ENCODE assay signal across 8 cellular contexts in the genomic region with DNA sequence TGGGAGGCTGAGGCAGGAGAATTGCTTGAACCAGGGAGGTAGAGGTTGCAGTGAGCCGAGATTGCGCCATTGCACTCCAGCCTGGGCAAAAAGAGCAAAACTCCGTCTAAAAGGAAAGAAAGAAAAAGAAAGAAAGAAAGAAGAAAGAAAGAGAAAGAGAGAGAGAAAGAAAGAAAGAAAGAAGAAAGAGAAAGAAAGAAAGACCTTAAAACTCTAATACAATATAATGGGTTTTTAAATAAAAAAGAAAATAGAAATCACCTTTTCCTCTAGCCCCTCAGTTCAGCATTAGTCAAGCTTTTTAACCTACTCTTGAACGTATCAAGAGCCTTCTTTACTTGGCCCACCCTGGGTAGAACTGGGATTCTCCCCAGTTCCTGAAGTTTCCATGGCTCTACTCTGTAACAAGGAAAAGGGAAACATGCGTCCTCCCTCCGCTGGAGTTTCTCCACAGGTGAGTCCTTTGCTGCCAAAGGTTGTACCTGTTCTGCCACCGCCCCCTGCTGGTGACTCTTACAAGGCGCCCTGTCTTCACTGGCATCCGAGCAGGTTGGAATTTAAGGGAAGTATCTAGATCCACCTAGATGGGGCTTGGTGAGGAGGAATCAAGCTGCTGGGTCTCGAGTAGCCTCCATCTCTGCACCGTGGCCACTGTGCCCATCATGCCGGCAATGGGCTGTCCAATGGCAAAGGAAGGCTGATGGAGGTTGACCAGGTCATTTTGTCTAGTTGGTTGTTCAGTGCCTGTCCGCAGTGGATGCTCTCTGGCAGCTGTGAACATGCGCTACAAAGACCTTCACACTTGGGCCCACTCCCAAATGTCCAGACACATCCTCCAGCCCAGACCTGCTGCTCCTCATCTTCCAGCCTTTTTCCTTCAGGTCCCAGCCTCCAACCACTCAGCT. TPM values are rescaled to one million over a fixed set of nuclear protein-coding genes. Genes with fewer than 3 reads are reported as not detected.
DNase-seq lines count a peak whose midpoint lies in the region; ATAC-seq and TF ChIP-seq lines count a peak whose summit lies in the region.

No MANE protein-coding gene starts in this region.

- CTCF ChIA-PET in activated CD8-positive, alpha-beta T cell treated with anti-CD3 and anti-CD28 coated beads for 36 hours (lab: Charles Lee): interaction anchor here (0.6 to 9.6 kb wide), 49 partner anchors 10 to 314 kb away, joined by 3 to 104 read pairs (median 5); no protein-coding TSS in a partner anchor

- no peak for TF ChIP-seq EP300 in neural cell (conservative IDR thresholded peaks at IDR 0.05; ENCODE audit: poor library complexity, severe bottlenecking)

- no peaks in the 10 kb centered on the region for H3K36me3 Mint-ChIP-seq in activated CD8-positive, alpha-beta T cell treated with anti-CD3 and anti-CD28 coated beads for 36 hours (ENCODE audit: low read depth)
- H3K36me3 Mint-ChIP-seq in endodermal cell (ENCODE audit: low read depth): no peaks in the 10 kb centered on the region

- H3K4me3 Mint-ChIP-seq in activated CD8-positive, alpha-beta T cell treated with anti-CD3 and anti-CD28 coated beads for 36 hours: no peak overlapping the region
- H3K4me3 Mint-ChIP-seq in endodermal cell: no peak overlapping the region

- TF ChIP-seq RAD21 in neural cell (conservative IDR thresholded peaks at IDR 0.05): peak; percentile 69

- TF ChIP-seq CTCF in 22Rv1 (IDR thresholded peaks at IDR 0.05) (peak; percentile 94), endodermal cell (conservative IDR thresholded peaks at IDR 0.05) (peak; percentile 97), neural cell (IDR thresholded peaks at IDR 0.05; ENCODE audit: poor library complexity, severe bottlenecking) (peak; percentile 72), thoracic aorta (IDR thresholded peaks at IDR 0.05) (peak; percentile 44)
- peak; percentile 77 for TF ChIP-seq CTCF in activated CD8-positive, alpha-beta T cell treated with anti-CD3 and anti-CD28 coated beads for 36 hours (IDR thresholded peaks at IDR 0.05)

- DNase-seq in GM23248 (peak; percentile 57), NCI-H510A treated with DMSO at 0.1 percent for 48 hours (lab: John Stamatoyannopoulos, UW) (peak; percentile 94), endodermal cell (peak; percentile 98), thoracic aorta (ENCODE audit: low spot score) (no peak)
- peak; percentile 88 for DNase-seq in activated CD8-positive, alpha-beta T cell treated with anti-CD3 and anti-CD28 coated beads for 36 hours

- H3K27ac Mint-ChIP-seq in activated CD8-positive, alpha-beta T cell treated with anti-CD3 and anti-CD28 coated beads for 36 hours: no peak overlapping the region
- no peak overlapping the region for H3K27ac Mint-ChIP-seq in endodermal cell

- H3K79me2 ChIP-seq in GM23248 (ENCODE audit: insufficient read depth) (no peaks in the 10 kb centered on the region), neural cell (replicated peaks; ENCODE audit: insufficient read depth, low read length) (no peaks in the 10 kb centered on the region)

- H3K36me3 ChIP-seq in GM23248 (ENCODE audit: low read depth) (no peaks in the 10 kb centered on the region), endodermal cell (ENCODE audit: control insufficient read depth, insufficient read depth, low read length) (no peaks in the 10 kb centered on the region), neural cell (ENCODE audit: insufficient read depth, low read length) (no peaks in the 10 kb centered on the region), thoracic aorta (no peaks in the 10 kb centered on the region)

- H3K4me1 Mint-ChIP-seq in activated CD8-positive, alpha-beta T cell treated with anti-CD3 and anti-CD28 coated beads for 36 hours (ENCODE audit: low read depth): peaks cover 4% of the 10 kb centered on the region
- H3K4me1 Mint-ChIP-seq in endodermal cell: peaks cover 6% of the 10 kb centered on the region

- no peaks in the 10 kb centered on the region for H3F3A ChIP-seq in GM23248 (ENCODE audit: insufficient read depth)
- H3F3A ChIP-seq in neural cell (ENCODE audit: insufficient read depth, low read length, poor library complexity, severe bottlenecking): no peaks in the 10 kb centered on the region

- H3K27ac ChIP-seq in 22Rv1 (no peak overlapping the region), GM23248 (no peak overlapping the region), endodermal cell (ENCODE audit: low read depth, low read length) (no peak overlapping the region), neural cell (ENCODE audit: low read length) (no peak overlapping the region), thoracic aorta (no peak overlapping the region)

- H3K4me3 ChIP-seq in GM23248 (no peak overlapping the region), endodermal cell (ENCODE audit: low read length) (no peak overlapping the region), neural cell (ENCODE audit: low read length) (no peak overlapping the region), thoracic aorta (no peak overlapping the region)

- WGBS in GM23248 (ENCODE audit: low coverage in 1 of 2, low lambda C conversion rate in 2 of 2, missing lambda C conversion rate in 2 of 2), 2 experiments: 47 to 49% methylated on average over 14 of the region's 14 CpGs
- WGBS in endodermal cell (ENCODE audit: insufficient coverage in 1 of 2, insufficient read length in 1 of 2), 2 experiments: 56 to 73% methylated on average over 9 to 14 of the region's 14 CpGs

- no peaks in the 10 kb centered on the region for H3K9me3 ChIP-seq in GM23248 (ENCODE audit: low read depth)
- H3K9me3 ChIP-seq in endodermal cell (ENCODE audit: control insufficient read depth, low read length): no peaks in the 10 kb centered on the region
- H3K9me3 ChIP-seq in neural cell (ENCODE audit: low read length): no peaks in the 10 kb centered on the region
- no peaks in the 10 kb centered on the region for H3K9me3 ChIP-seq in thoracic aorta

- H3K9me3 Mint-ChIP-seq in activated CD8-positive, alpha-beta T cell treated with anti-CD3 and anti-CD28 coated beads for 36 hours: no peaks in the 10 kb centered on the region
- no peaks in the 10 kb centered on the region for H3K9me3 Mint-ChIP-seq in endodermal cell

- H3K27me3 Mint-ChIP-seq in activated CD8-positive, alpha-beta T cell treated with anti-CD3 and anti-CD28 coated beads for 36 hours: peaks cover 28% of the 10 kb centered on the region
- peaks cover 21% of the 10 kb centered on the region for H3K27me3 Mint-ChIP-seq in endodermal cell (ENCODE audit: insufficient read depth)

- H3K4me2 ChIP-seq in GM23248 (ENCODE audit: unreplicated experiment) (no peak overlapping the region), neural cell (ENCODE audit: low read length) (no peak overlapping the region)

- H3K27me3 ChIP-seq in GM23248 (replicated peaks; ENCODE audit: insufficient read depth): peaks cover 61% of the 10 kb centered on the region
- peaks cover 5% of the 10 kb centered on the region for H3K27me3 ChIP-seq in endodermal cell (ENCODE audit: control insufficient read depth, insufficient read depth, low read length, poor library complexity, severe bottlenecking)
- no peaks in the 10 kb centered on the region for H3K27me3 ChIP-seq in neural cell (ENCODE audit: insufficient read depth, low read depth, low read length)
- H3K27me3 ChIP-seq in thoracic aorta (replicated peaks; ENCODE audit: insufficient read depth): no peaks in the 10 kb centered on the region

- in situ Hi-C loops in GM23248 (cut with MboI): loop anchor here (25.0 kb wide), 1 partner anchor 629 kb away; no protein-coding TSS in a partner anchor

- H3K4me1 ChIP-seq in GM23248 (ENCODE audit: insufficient read depth) (no peaks in the 10 kb centered on the region), endodermal cell (ENCODE audit: control insufficient read depth, insufficient read depth, low read length) (no peaks in the 10 kb centered on the region), thoracic aorta (ENCODE audit: control insufficient read depth in 1 of 2, low read depth in 2 of 2) (peaks cover 0 to 7% of the 10 kb centered on the region in 2 donors)

- no peaks in the 10 kb centered on the region for H4K20me1 ChIP-seq in GM23248 (ENCODE audit: insufficient read depth)
- no peaks in the 10 kb centered on the region for H4K20me1 ChIP-seq in neural cell (ENCODE audit: insufficient read depth)

- intact Hi-C loops in activated CD8-positive, alpha-beta T cell treated with anti-CD3 and anti-CD28 coated beads for 36 hours (cut with micrococcal nuclease): no loop called here

- POLR2A ChIA-PET in activated CD8-positive, alpha-beta T cell treated with anti-CD3 and anti-CD28 coated beads for 36 hours (lab: Charles Lee): interaction anchor here (0.8 to 1.1 kb wide), 3 partner anchors 20 to 173 kb away, joined by 3 read pairs; no protein-coding TSS in a partner anchor

- H3K9me2 ChIP-seq in GM23248 (ENCODE audit: insufficient read depth) (no peaks in the 10 kb centered on the region), neural cell (ENCODE audit: insufficient read depth, low read length) (no peaks in the 10 kb centered on the region)

- peak; percentile 53 for ATAC-seq in activated CD8-positive, alpha-beta T cell treated with anti-CD3 and anti-CD28 coated beads for 36 hours
- ATAC-seq in thoracic aorta (ENCODE audit: insufficient number of reproducible peaks, low FRiP score, low read depth): no peak
- ATAC-seq in GM18520 (IDR thresholded peaks at IDR 0.05; ENCODE audit: unreplicated experiment): no peak

- H3K9ac ChIP-seq in GM23248: no peak overlapping the region
- no peak overlapping the region for H3K9ac ChIP-seq in endodermal cell (ENCODE audit: extremely low read depth, low read length, poor library complexity, severe bottlenecking)
- no peak overlapping the region for H3K9ac ChIP-seq in neural cell (ENCODE audit: low read length)

- H2AFZ ChIP-seq in GM23248: no peak overlapping the region
- H2AFZ ChIP-seq in neural cell (ENCODE audit: low read depth, low read length): no peak overlapping the region

TF ChIP-seq in neural cell, 6 proteins besides CTCF, POLR2A, EP300 and RAD21:
- TF ChIP-seq MXI1 (conservative IDR thresholded peaks at IDR 0.05; ENCODE audit: poor library complexity, severe bottlenecking) (peak; percentile 22), SMC3 (conservative IDR thresholded peaks at IDR 0.05; ENCODE audit: poor library complexity) (peak; percentile 76), TAF1 (IDR thresholded peaks at IDR 0.05; ENCODE audit: low read depth) (no peak)

RNA-seq across cellular contexts. Expression of gene EPHB3, which starts 20.6 kb away (rescaled TPM):
- 3.0 and 16.9 TPM in 2 replicates for total RNA-seq in GM23248 (2014; rRNA removed; shearing (Covaris generic))
- polyA plus RNA-seq in GM23248 (2016; fragmentation: Nextera tagmentation; extraction: Ambion mirVana) (1.6 and 1.7 TPM in 2 replicates), neural cell (4.3 and 5.9 TPM in 2 replicates)
- under 1 TPM in 1 of 2 experiments, not detected in 1; 0.07 TPM for total RNA-seq in activated CD8-positive, alpha-beta T cell treated with anti-CD3 and anti-CD28 coated beads for 36 hours
- total RNA-seq in endodermal cell (10 to 100 TPM; 32.7 to 36.9 TPM), thoracic aorta (1 to 10 TPM; 2.8 to 5.0 TPM)
- polyA plus RNA-seq in endodermal cell (2013, experiment 1 of 2): 22.3 TPM
- polyA plus RNA-seq in endodermal cell (2013, experiment 2 of 2): 23.5 TPM
- polyA minus RNA-seq in neural cell: 6.6 and 8.1 TPM in 2 replicates

Comparison
In these comparisons a context has a peak if more than half of its experiments do, and no peak if none do; other contexts are left out.
1. CTCF ChIP-seq: peak in every context shown above with its lines; median percentile 97 in endodermal cell; 94 in 22Rv1; 77 in activated CD8-positive, alpha-beta T cell treated with anti-CD3 and anti-CD28 coated beads for 36 hours; 72 in neural cell; 44 in thoracic aorta.